26 cellular contexts compared by ENCODE assay signal in the genomic region with DNA sequence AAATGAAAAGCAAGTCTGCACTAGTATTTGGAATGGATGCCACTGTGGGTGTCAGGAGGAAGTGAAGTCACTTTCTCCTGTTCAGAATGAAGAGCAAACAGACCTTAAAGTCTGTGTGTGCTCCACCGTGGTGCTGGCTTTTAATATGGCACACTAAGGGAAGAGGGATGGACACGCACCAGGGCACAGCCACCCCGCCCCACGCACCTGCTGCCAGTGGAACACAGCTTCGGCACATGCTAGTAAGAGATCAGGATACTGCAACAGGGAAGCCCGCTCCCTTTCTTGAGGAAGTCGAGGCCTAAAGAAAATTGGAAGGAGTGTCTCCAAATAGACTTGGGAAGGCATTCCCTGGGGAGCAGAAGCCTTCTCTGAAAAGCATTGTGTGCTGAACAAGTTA.
DNase-seq lines count a peak whose midpoint lies in the region; ATAC-seq and TF ChIP-seq lines count a peak whose summit lies in the region.
"Had no signal": no experiment of that assay in that cellular context is flagged by ENCODE, and none has a peak within 500 bp of the region (broad histone marks: within the 10 kb centered on the region; RNA-seq: fewer than 3 reads in every experiment).

No MANE protein-coding gene starts in this region.

- H3K4me1 ChIP-seq in BLaER1 treated with 17β-estradiol and CSF1 and Interleukin-3, amounts not matched to agents 10 nM and 100 nM: peaks cover 0 to 27% (median 17%) of the 10 kb centered on the region in 10 experiments; a peak in 14 of 20 replicates
- peaks cover 28% of the 10 kb centered on the region for H3K4me1 ChIP-seq in stomach smooth muscle (ENCODE audit: control insufficient read depth, insufficient read depth, low read length)
- H3K4me1 ChIP-seq: A549, HAP-1 had no signal

- ATAC-seq in HG03457 (IDR thresholded peaks at IDR 0.05; ENCODE audit: unreplicated experiment) (no peak), HG02588 (IDR thresholded peaks at IDR 0.05; ENCODE audit: unreplicated experiment) (no peak)
- ATAC-seq: A549, GM12878, PC-3 had no signal

- H3K4me2 ChIP-seq in BLaER1 treated with 17β-estradiol and CSF1 and Interleukin-3, amounts not matched to agents 10 nM and 100 nM: peak overlapping the region in 9 of 11 experiments; percentile 2 to 71 (median 51); a peak in 14 of 22 replicates
- H3K4me2 ChIP-seq: A549, SK-N-SH had no signal

- H3K27me3 ChIP-seq in BLaER1 treated with 17β-estradiol and CSF1 and Interleukin-3, amounts not matched to agents 10 nM and 100 nM: no peaks in the 10 kb centered on the region
- H3K27me3 ChIP-seq in stomach smooth muscle (ENCODE audit: control insufficient read depth in 1 of 2, insufficient read depth in 2 of 2, low read length in 2 of 2) (peaks cover 0 to 2% of the 10 kb centered on the region in 2 donors), brain microvascular endothelial cell (replicated peaks) (no peaks in the 10 kb centered on the region)

- peak; percentile 50 to 62 for DNase-seq in NCI-H187 (lab: John Stamatoyannopoulos, UW)
- DNase-seq in brain microvascular endothelial cell: no peak
- DNase-seq: Calu3; EL; GDM1; GOT3; HFFc6; IMR-90; KG1; MM.1S; NCI-H1694 treated with DMSO at 0.1 percent for 48 hours; NCI-H226; NCI-H524; NCI-H82; NK-92 treated with Interleukin-12 subunit alpha and Interleukin-12 subunit beta, amount 100 ng/mL, for 24 hours; PC-3; SK-N-SH; SW 1271 had no signal

- no peak overlapping the region for H3K27ac ChIP-seq in BLaER1 treated with 17β-estradiol and CSF1 and Interleukin-3, amounts not matched to agents 10 nM and 100 nM
- H3K27ac ChIP-seq in VCaP: peak overlapping the region; percentile 52
- H3K27ac ChIP-seq in stomach smooth muscle (ENCODE audit: low read length): peak overlapping the region; percentile 85
- no peak overlapping the region for H3K27ac ChIP-seq in brain microvascular endothelial cell
- H3K27ac ChIP-seq: A549 had no signal

- no peaks in the 10 kb centered on the region; a peak in 1 of 22 replicates for H4K20me1 ChIP-seq in BLaER1 treated with 17β-estradiol and CSF1 and Interleukin-3, amounts not matched to agents 10 nM and 100 nM

- no peak for TF ChIP-seq CTCF in VCaP (conservative IDR thresholded peaks at IDR 0.05)
- no peak for TF ChIP-seq CTCF in brain microvascular endothelial cell (IDR thresholded peaks at IDR 0.05; ENCODE audit: low read depth, low read length, missing control alignments)

- H3K4me3 ChIP-seq in BLaER1 treated with 17β-estradiol and CSF1 and Interleukin-3, amounts not matched to agents 10 nM and 100 nM: no peak overlapping the region
- H3K4me3 ChIP-seq in stomach smooth muscle (ENCODE audit: low read length in 2 of 2) (no peak overlapping the region), brain microvascular endothelial cell (ENCODE audit: low read depth, low read length) (no peak overlapping the region)
- H3K4me3 ChIP-seq: A549, GM12878, HAP-1 had no signal

- in situ Hi-C loops in brain microvascular endothelial cell (cut with HindIII; ENCODE audit: low pct_ligation_motif_present, low sequenced_read_pairs): no loop called here

- H3K9ac ChIP-seq in BLaER1 treated with 17β-estradiol and CSF1 and Interleukin-3, amounts not matched to agents 10 nM and 100 nM: no peak overlapping the region
- H3K9ac ChIP-seq in stomach smooth muscle (ENCODE audit: low read length in 2 of 2): no peak overlapping the region
- H3K9ac ChIP-seq: SK-N-SH had no signal

- H3K36me3 ChIP-seq in BLaER1 treated with 17β-estradiol and CSF1 and Interleukin-3, amounts not matched to agents 10 nM and 100 nM: no peaks in the 10 kb centered on the region
- H3K36me3 ChIP-seq in stomach smooth muscle (ENCODE audit: control insufficient read depth in 2 of 2, insufficient read depth in 2 of 2, low read length in 2 of 2): no peaks in the 10 kb centered on the region
- no peaks in the 10 kb centered on the region for H3K36me3 ChIP-seq in brain microvascular endothelial cell (replicated peaks)
- H3K36me3 ChIP-seq: HAP-1 had no signal

- H3K9me3 ChIP-seq in BLaER1 treated with 17β-estradiol and CSF1 and Interleukin-3, amounts not matched to agents 10 nM and 100 nM (replicated peaks in 1 of 11): no peaks in the 10 kb centered on the region
- no peaks in the 10 kb centered on the region for H3K9me3 ChIP-seq in stomach smooth muscle (ENCODE audit: control insufficient read depth in 2 of 2, low read length in 2 of 2)
- H3K9me3 ChIP-seq: A549, HAP-1, SK-N-SH had no signal

Comparison
In these comparisons a context has a peak if more than half of its experiments do, and no peak if none do; other contexts are left out.
1. H3K27ac ChIP-seq: peak in VCaP (single experiment) and stomach smooth muscle (single experiment); none in BLaER1 treated with 17β-estradiol and CSF1 and Interleukin-3, amounts not matched to agents 10 nM and 100 nM (0 of 11) and brain microvascular endothelial cell (single experiment).